In genomic region chr19:27846944-27847343, GRCh38 we compare ENCODE assay signal across 1 cellular context.
TF ChIP-seq lines count a peak whose summit lies in the region.

No MANE protein-coding gene starts in this region.

TF ChIP-seq in HepG2, 621 proteins besides CTCF, POLR2A, EP300 and RAD21 (continued from another document):
- TF ChIP-seq, protein P1, sequence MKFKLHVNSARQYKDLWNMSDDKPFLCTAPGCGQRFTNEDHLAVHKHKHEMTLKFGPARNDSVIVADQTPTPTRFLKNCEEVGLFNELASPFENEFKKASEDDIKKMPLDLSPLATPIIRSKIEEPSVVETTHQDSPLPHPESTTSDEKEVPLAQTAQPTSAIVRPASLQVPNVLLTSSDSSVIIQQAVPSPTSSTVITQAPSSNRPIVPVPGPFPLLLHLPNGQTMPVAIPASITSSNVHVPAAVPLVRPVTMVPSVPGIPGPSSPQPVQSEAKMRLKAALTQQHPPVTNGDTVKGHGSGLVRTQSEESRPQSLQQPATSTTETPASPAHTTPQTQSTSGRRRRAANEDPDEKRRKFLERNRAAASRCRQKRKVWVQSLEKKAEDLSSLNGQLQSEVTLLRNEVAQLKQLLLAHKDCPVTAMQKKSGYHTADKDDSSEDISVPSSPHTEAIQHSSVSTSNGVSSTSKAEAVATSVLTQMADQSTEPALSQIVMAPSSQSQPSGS (CRISPR knock-in tag; IDR thresholded peaks at IDR 0.05), result no peak
- TF ChIP-seq MTA1 (CRISPR knock-in tag; IDR thresholded peaks at IDR 0.05; ENCODE audit: borderline replicate concordance) (no peak), ZNF557 (CRISPR knock-in tag; IDR thresholded peaks at IDR 0.05) (no peak), TGIF2 (CRISPR knock-in tag; IDR thresholded peaks at IDR 0.05) (no peak)
